Comparison of ENCODE assay signal across 8 cellular contexts in the genomic region with DNA sequence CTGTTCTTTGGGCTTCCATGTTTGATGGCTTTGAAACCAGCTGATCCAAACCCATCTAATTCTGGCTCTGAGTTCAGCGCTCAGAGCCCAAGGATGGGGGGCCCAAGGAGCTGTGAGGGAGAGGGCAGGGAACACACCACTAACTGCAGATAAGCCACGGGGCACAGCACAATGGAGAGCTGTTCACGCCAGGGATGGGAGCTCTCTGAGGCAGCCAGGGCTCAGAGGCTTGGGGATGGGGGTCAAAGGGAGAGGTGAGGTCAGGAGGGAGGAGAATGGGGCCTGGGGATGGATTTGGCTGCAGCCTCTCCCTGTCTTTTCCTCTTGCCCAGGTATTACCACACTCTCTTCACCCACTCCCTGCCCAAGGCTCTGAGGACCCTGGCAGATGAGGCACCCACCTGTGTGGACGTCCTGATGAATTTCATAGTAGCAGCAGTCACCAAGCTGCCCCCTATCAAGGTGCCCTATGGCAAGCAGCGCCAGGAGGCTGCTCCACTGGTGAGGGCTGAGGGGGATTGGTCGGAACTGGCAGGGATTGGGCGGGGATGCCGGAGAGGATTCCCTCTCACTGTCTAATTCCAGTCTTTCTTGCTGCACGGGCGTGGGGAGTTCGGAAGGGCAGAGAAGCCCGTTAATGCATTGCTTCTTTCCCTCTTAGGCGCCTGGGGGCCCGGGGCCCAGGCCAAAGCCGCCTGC. TPM values are rescaled to one million over a fixed set of nuclear protein-coding genes. Genes with fewer than 3 reads are reported as not detected.
DNase-seq lines count a peak whose midpoint lies in the region; ATAC-seq and TF ChIP-seq lines count a peak whose summit lies in the region.

No MANE protein-coding gene starts in this region.

- peaks cover 0 to 53% of the 10 kb centered on the region in 2 experiments for H3K27me3 ChIP-seq in mesenchymal stem cell (ENCODE audit: control insufficient read depth in 1 of 2, insufficient read depth in 1 of 2, low read length in 2 of 2)

- H2BK15ac ChIP-seq in mesenchymal stem cell (ENCODE audit: low read depth, poor library complexity, severe bottlenecking), result no peak overlapping the region

- H3K9ac ChIP-seq in mesenchymal stem cell (ENCODE audit: low read length), result peak overlapping the region; percentile 79

- no peaks in the 10 kb centered on the region for H3K9me3 ChIP-seq in mesenchymal stem cell (ENCODE audit: control insufficient read depth, low read length)

- DNase-seq in stimulated activated CD4-positive, alpha-beta T cell treated with anti-CD3 and anti-CD28 coated beads, Interleukin-12 subunit alpha, Interleukin-12 subunit beta, amount 100 ng/mL, for 4 hours, result peak; percentile 6
- DNase-seq in stimulated activated CD4-positive, alpha-beta T cell treated with anti-CD3 and anti-CD28 coated beads, Interleukin-2, amount 100 ng/mL, for 48 hours, result no peak
- DNase-seq in astrocyte of the spinal cord (ENCODE audit: low read depth, low spot score), result no peak
- no peak for DNase-seq in mesenchymal stem cell
- DNase-seq in HT-29 (ENCODE audit: low spot score), result no peak
- no peak for DNase-seq in ureter (ENCODE audit: low spot score)

- ATAC-seq in HG03095 (IDR thresholded peaks at IDR 0.05; ENCODE audit: unreplicated experiment), result no peak
- no peak for ATAC-seq in GM18861 (IDR thresholded peaks at IDR 0.05; ENCODE audit: unreplicated experiment)

- no peak overlapping the region for H3K4ac ChIP-seq in mesenchymal stem cell (ENCODE audit: low read depth in 1 of 2, low read length in 2 of 2)

- H4K91ac ChIP-seq in mesenchymal stem cell (ENCODE audit: low read length), result no peak overlapping the region

- no peak overlapping the region for H2BK120ac ChIP-seq in mesenchymal stem cell (ENCODE audit: low read depth, low read length)

- H4K8ac ChIP-seq in mesenchymal stem cell (ENCODE audit: low read length), result no peak overlapping the region

- peak overlapping the region; percentile 91 for H2AFZ ChIP-seq in mesenchymal stem cell (ENCODE audit: low read depth, low read length)

- peak overlapping the region in 1 of 2 experiments; percentile 26 for H3K14ac ChIP-seq in mesenchymal stem cell (ENCODE audit: low read length in 2 of 2)

- peak overlapping the region in 1 of 2 experiments; percentile 54 for H2BK12ac ChIP-seq in mesenchymal stem cell (ENCODE audit: low read length in 2 of 2)

- TF ChIP-seq CTCF in astrocyte of the spinal cord (IDR thresholded peaks at IDR 0.05; ENCODE audit: low read depth, low read length), result no peak

- peaks cover 19% of the 10 kb centered on the region for H3K4me1 ChIP-seq in mesenchymal stem cell (ENCODE audit: control insufficient read depth, insufficient read depth, low read depth, low read length)

- 24% methylated on average over 13 of the region's 15 CpGs for WGBS in mesenchymal stem cell

- H3K4me3 ChIP-seq in astrocyte of the spinal cord (ENCODE audit: low read depth, low read length), result peak overlapping the region; percentile 82
- H3K4me3 ChIP-seq in mesenchymal stem cell (ENCODE audit: insufficient read depth in 1 of 2, low read depth in 1 of 2, low read length in 2 of 2), result peak overlapping the region; percentile 73 to 91

- in situ Hi-C loops in astrocyte of the spinal cord (cut with HindIII; ENCODE audit: low sequenced_read_pairs), result no loop called here

- H2BK5ac ChIP-seq in mesenchymal stem cell (ENCODE audit: low read depth, low read length, poor library complexity, severe bottlenecking), result no peak overlapping the region

- H3K18ac ChIP-seq in mesenchymal stem cell (ENCODE audit: low read depth in 1 of 2, low read length in 2 of 2), result no peak overlapping the region

- peak overlapping the region; percentile 90 for H3K4me2 ChIP-seq in mesenchymal stem cell (ENCODE audit: low read length, poor library complexity, severe bottlenecking)

- H3K23ac ChIP-seq in mesenchymal stem cell (ENCODE audit: low read length in 2 of 2), result peak overlapping the region in 1 of 2 experiments; percentile 34

- H2AK5ac ChIP-seq in mesenchymal stem cell (ENCODE audit: low read length, severe bottlenecking), result no peak overlapping the region

- H3K79me1 ChIP-seq in mesenchymal stem cell (replicated peaks; ENCODE audit: low read length, poor library complexity, severe bottlenecking), result no peaks in the 10 kb centered on the region

- no peaks in the 10 kb centered on the region for H3K36me3 ChIP-seq in mesenchymal stem cell (ENCODE audit: control insufficient read depth in 1 of 2, insufficient read depth in 2 of 2, low read depth in 1 of 2, low read length in 2 of 2)

- H3K27ac ChIP-seq in mesenchymal stem cell (ENCODE audit: low read length, poor library complexity, severe bottlenecking), result no peak overlapping the region

RNA-seq across cellular contexts. Expression of a gene that starts 11.3 kb away (rescaled TPM):
- polyA plus RNA-seq in mesenchymal stem cell (2013, experiment 1 of 2), result not detected
- polyA plus RNA-seq in mesenchymal stem cell (2013, experiment 2 of 2), result not detected
- 0.51 and 0.99 TPM in 2 replicates for total RNA-seq in HT-29 (2014; rRNA removed; shearing (Covaris generic))
- total RNA-seq in ureter, result 20.6 TPM

RNA-seq across cellular contexts. Expression of a gene that starts 13.1 kb away (rescaled TPM):
- 0.41 TPM for polyA plus RNA-seq in mesenchymal stem cell (2013, experiment 1 of 2)
- 0.38 TPM for polyA plus RNA-seq in mesenchymal stem cell (2013, experiment 2 of 2)
- not detected in 2 replicates for total RNA-seq in HT-29 (2014; rRNA removed; shearing (Covaris generic))
- 0.23 TPM for total RNA-seq in ureter

RNA-seq across cellular contexts. Expression of a gene that starts 32.8 kb away (rescaled TPM):
- 0.77 TPM for polyA plus RNA-seq in mesenchymal stem cell (2013, experiment 1 of 2)
- polyA plus RNA-seq in mesenchymal stem cell (2013, experiment 2 of 2), result 0.88 TPM
- total RNA-seq in HT-29 (2014; rRNA removed; shearing (Covaris generic)), result 0.05 and 0.10 TPM in 2 replicates
- 0.49 TPM for total RNA-seq in ureter

RNA-seq across cellular contexts. Expression of a gene that starts 36.8 kb away (rescaled TPM):
- polyA plus RNA-seq in mesenchymal stem cell (2013, experiment 1 of 2), result 7.8 TPM
- 7.5 TPM for polyA plus RNA-seq in mesenchymal stem cell (2013, experiment 2 of 2)
- total RNA-seq in HT-29 (2014; rRNA removed; shearing (Covaris generic)), result 7.6 and 13.0 TPM in 2 replicates
- total RNA-seq in ureter, result 12.3 TPM

Comparison
In these comparisons a context has a peak if more than half of its experiments do, and no peak if none do; other contexts are left out.
1. RNA of a gene that starts 11.3 kb away (total RNA-seq): 20.6 TPM in ureter (single experiment); 0.51 to 0.99 TPM in HT-29; every median in the first group is over 10 times any median in the second.